31 cellular contexts compared by ENCODE assay signal in genomic region chr2:190564838-190565237, GRCh38.
"Had no signal": no experiment of that assay in that cellular context is flagged by ENCODE, and none has a peak within 500 bp of the region (broad histone marks: within the 10 kb centered on the region; RNA-seq: fewer than 3 reads in every experiment).

No MANE protein-coding gene starts in this region.

- H3K27me3 ChIP-seq: neural progenitor cell, ovary, right lobe of liver, sigmoid colon, spleen, suprapubic skin, testis, tibial artery, transverse colon, upper lobe of right lung, uterus had no signal

- H3K4me1 ChIP-seq: neural progenitor cell, parathyroid adenoma, psoas muscle, right lobe of liver, sigmoid colon, spleen, suprapubic skin, testis, upper lobe of right lung, uterus had no signal

- H3K4me3 ChIP-seq: neural progenitor cell, ovary, psoas muscle, right lobe of liver, sigmoid colon, smooth muscle cell, spleen, suprapubic skin, testis, tibial artery, transverse colon, upper lobe of right lung, uterus had no signal

- H2AFZ ChIP-seq: neural progenitor cell, parathyroid adenoma had no signal

- H3K9ac ChIP-seq: neural progenitor cell, parathyroid adenoma had no signal

- H3K9me3 ChIP-seq: ovary, psoas muscle, suprapubic skin, testis had no signal

- H3K4me3 Mint-ChIP-seq: natural killer cell; nephron; neural progenitor cell; stimulated activated memory B cell treated with anti-CD40 and anti-IgM and Interleukin-4, amounts not matched to agents 10 μg/mL and 1 μg/mL and 100 μg/mL, for 72 hours; stimulated activated naive CD8-positive, alpha-beta T cell treated with anti-CD3 and anti-CD28 coated beads, Interleukin-15, amount 100 ng/mL, for 72 hours; type B pancreatic cell had no signal

- H3K36me3 ChIP-seq: neural progenitor cell, ovary, right lobe of liver, sigmoid colon, spleen, suprapubic skin, tibial artery, transverse colon, upper lobe of right lung, uterus had no signal

- H3K4me1 Mint-ChIP-seq: nephron had no signal

- H3K27ac Mint-ChIP-seq: natural killer cell; nephron; neural progenitor cell; progenitor cell of endocrine pancreas; stimulated activated memory B cell treated with anti-CD40 and anti-IgM and Interleukin-4, amounts not matched to agents 10 μg/mL and 1 μg/mL and 100 μg/mL, for 72 hours; stimulated activated naive CD8-positive, alpha-beta T cell treated with anti-CD3 and anti-CD28 coated beads, Interleukin-15, amount 100 ng/mL, for 72 hours; type B pancreatic cell had no signal

- H3K27me3 Mint-ChIP-seq: progenitor cell of endocrine pancreas; stimulated activated memory B cell treated with anti-CD40 and anti-IgM and Interleukin-4, amounts not matched to agents 10 μg/mL and 1 μg/mL and 100 μg/mL, for 72 hours; stimulated activated naive CD8-positive, alpha-beta T cell treated with anti-CD3 and anti-CD28 coated beads, Interleukin-15, amount 100 ng/mL, for 72 hours; type B pancreatic cell had no signal

- H3K79me2 ChIP-seq: parathyroid adenoma had no signal

- ATAC-seq: natural killer cell; psoas muscle; right cardiac atrium; right lobe of liver; stimulated activated memory B cell treated with anti-CD40 and anti-IgM and Interleukin-4, amounts not matched to agents 10 μg/mL and 1 μg/mL and 100 μg/mL, for 72 hours; stimulated activated naive CD8-positive, alpha-beta T cell treated with anti-CD3 and anti-CD28 coated beads, Interleukin-15, amount 100 ng/mL, for 72 hours; stimulated activated naive CD8-positive, alpha-beta T cell treated with anti-CD3 and anti-CD28 coated beads, Interleukin-15, Interleukin-2, amounts not matched to agents 100 U/mL and 50 U/mL, for 24 hours; upper lobe of right lung had no signal

- H3K27ac ChIP-seq: neural progenitor cell, ovary, parathyroid adenoma, psoas muscle, right lobe of liver, sigmoid colon, spleen, suprapubic skin, testis, tibial artery, transverse colon, upper lobe of right lung, uterus had no signal

- DNase-seq: natural killer cell; occipital lobe; ovary; posterior cingulate gyrus; psoas muscle; right cardiac atrium; right lobe of liver; sigmoid colon; spleen; stimulated activated CD4-positive, alpha-beta T cell treated with anti-CD3 and anti-CD28 coated beads, Interleukin-12 subunit alpha, Interleukin-12 subunit beta, amount 100 ng/mL, for 4 hours; stimulated activated CD4-positive, alpha-beta T cell treated with anti-CD3 and anti-CD28 coated beads, Interleukin-1b, Interleukin-23, amount 100 ng/mL, for 48 hours; stimulated activated CD4-positive, alpha-beta T cell treated with anti-CD3 and anti-CD28 coated beads, Interleukin-4, amount 100 ng/mL, for 1 hour; stimulated activated CD4-positive, alpha-beta T cell treated with anti-CD3 and anti-CD28 coated beads, Interleukin-4, amount 100 ng/mL, for 4 hours; stimulated activated CD8-positive, alpha-beta memory T cell treated with anti-CD3 and anti-CD28 coated beads, Interleukin-4, amount 100 ng/mL, for 48 hours; stimulated activated naive CD4-positive, alpha-beta T cell; stimulated activated naive CD8-positive, alpha-beta T cell treated with anti-CD3 and anti-CD28 coated beads, Interleukin-15, amount 100 ng/mL, for 72 hours; stimulated activated naive CD8-positive, alpha-beta T cell treated with anti-CD3 and anti-CD28 coated beads, Interleukin-15, Interleukin-2, amounts not matched to agents 100 U/mL and 50 U/mL, for 24 hours; substantia nigra; testis; tibial artery; transverse colon; upper lobe of right lung; uterus had no signal

- H3K4me2 ChIP-seq: neural progenitor cell, smooth muscle cell had no signal
